33 cellular contexts compared by ENCODE assay signal in the genomic region with DNA sequence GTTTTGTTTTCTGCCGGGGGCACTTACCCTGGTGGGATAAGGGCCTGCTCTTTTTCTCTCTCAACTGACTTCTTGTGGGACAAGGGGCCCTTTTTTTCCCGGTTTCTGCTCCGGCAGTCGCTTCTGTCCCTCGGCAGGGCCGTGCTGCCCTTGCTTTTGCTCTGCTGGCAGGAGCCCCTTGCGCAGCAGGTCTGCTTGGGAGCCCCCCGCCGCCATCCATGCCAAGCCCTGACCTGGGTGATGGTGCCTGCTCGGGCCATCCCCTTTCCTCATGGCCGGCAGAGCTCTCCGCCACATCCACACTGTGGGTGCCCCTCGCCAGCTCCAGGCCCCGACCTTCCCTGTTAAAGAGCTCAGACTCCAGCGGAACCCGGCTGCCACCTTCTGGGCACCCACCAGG.
"Had no signal": no experiment of that assay in that cellular context is flagged by ENCODE, and none has a peak within 500 bp of the region (broad histone marks: within the 10 kb centered on the region; RNA-seq: fewer than 3 reads in every experiment).

No MANE protein-coding gene starts in this region.

- H3K36me3 Mint-ChIP-seq: activated CD4-positive, alpha-beta memory T cell treated with anti-CD3 and anti-CD28 coated beads for 36 hours; activated CD8-positive, alpha-beta memory T cell treated with anti-CD3 and anti-CD28 coated beads, Interleukin-2, amount 10 ng/mL, durations not matched to agents 7 days and 5 days; activated naive CD4-positive, alpha-beta T cell treated with anti-CD3 and anti-CD28 coated beads, Interleukin-2, amount 50 U/mL, for 24 hours; activated naive CD8-positive, alpha-beta T cell treated with anti-CD3 and anti-CD28 coated beads for 36 hours had no signal

- DNase-seq: activated CD4-positive, alpha-beta memory T cell treated with anti-CD3 and anti-CD28 coated beads for 36 hours; activated CD4-positive, alpha-beta T cell treated with anti-CD3 and anti-CD28 coated beads for 36 hours; activated CD4-positive, alpha-beta T cell treated with anti-CD3 and anti-CD28 coated beads, Interleukin-2, amount 10 ng/mL, durations not matched to agents 24 days and 14 days; activated CD4-positive, CD25-positive, alpha-beta regulatory T cell; activated CD4-positive, CD25-positive, alpha-beta regulatory T cell treated with anti-CD3 and anti-CD28 coated beads, Interleukin-2, amount 50 U/mL, for 72 hours; activated CD8-positive, alpha-beta memory T cell treated with anti-CD3 and anti-CD28 coated beads, Interleukin-2, amount 10 ng/mL, durations not matched to agents 7 days and 5 days; activated CD8-positive, alpha-beta memory T cell treated with anti-CD3 and anti-CD28 coated beads, Interleukin-2, amount 50 U/mL, for 4 hours; activated CD8-positive, alpha-beta T cell treated with anti-CD3 and anti-CD28 coated beads, Interleukin-2, amount 10 ng/mL, durations not matched to agents 7 days and 5 days; activated effector memory CD4-positive, alpha-beta T cell treated with anti-CD3 and anti-CD28 coated beads, Interleukin-2, amount 50 U/mL, for 16 hours; activated naive CD4-positive, alpha-beta T cell treated with anti-CD3 and anti-CD28 coated beads for 36 hours; activated naive CD8-positive, alpha-beta T cell treated with anti-CD3 and anti-CD28 coated beads for 36 hours; activated naive CD8-positive, alpha-beta T cell treated with anti-CD3 and anti-CD28 coated beads, Interleukin-2, amount 50 U/mL, for 24 hours; activated T-cell treated with anti-CD3 and anti-CD28 coated beads, Interleukin-2, amount 50 U/mL, for 1 hour; activated T-cell treated with anti-CD3 and anti-CD28 coated beads, Interleukin-2, amount 50 U/mL, for 48 hours; adrenal gland; amygdala; aorta; body of pancreas; central memory CD4-positive, alpha-beta T cell; cerebellar nuclear complex; colonic mucosa; effector CD8-positive, alpha-beta T cell; esophagus squamous epithelium; foreskin melanocyte; T-helper 1 cell; T-helper 17 cell; T1000 had no signal

- H3K27ac ChIP-seq: adrenal gland, body of pancreas, colonic mucosa, epithelial cell of prostate, esophagus squamous epithelium, gastroesophageal sphincter had no signal

- ATAC-seq: activated CD4-positive, alpha-beta T cell treated with anti-CD3 and anti-CD28 coated beads for 36 hours; activated CD8-positive, alpha-beta memory T cell treated with anti-CD3 and anti-CD28 coated beads, Interleukin-2, amount 10 ng/mL, durations not matched to agents 7 days and 5 days; activated CD8-positive, alpha-beta T cell treated with anti-CD3 and anti-CD28 coated beads, Interleukin-2, amount 10 ng/mL, durations not matched to agents 7 days and 5 days; activated naive CD8-positive, alpha-beta T cell treated with anti-CD3 and anti-CD28 coated beads, Interleukin-2, amount 50 U/mL, for 24 hours; body of pancreas; gastroesophageal sphincter; T-helper 17 cell had no signal

- H3K36me3 ChIP-seq: adrenal gland, colonic mucosa, esophagus squamous epithelium, gastroesophageal sphincter had no signal

- H3K9me3 ChIP-seq: adrenal gland, body of pancreas, colonic mucosa, esophagus squamous epithelium, gastroesophageal sphincter had no signal

- H3K27ac Mint-ChIP-seq: activated CD4-positive, alpha-beta memory T cell treated with anti-CD3 and anti-CD28 coated beads for 36 hours; activated CD4-positive, alpha-beta T cell treated with anti-CD3 and anti-CD28 coated beads for 36 hours; activated CD4-positive, alpha-beta T cell treated with anti-CD3 and anti-CD28 coated beads, Interleukin-2, amount 10 ng/mL, durations not matched to agents 24 days and 14 days; activated CD8-positive, alpha-beta memory T cell treated with anti-CD3 and anti-CD28 coated beads, Interleukin-2, amount 10 ng/mL, durations not matched to agents 7 days and 5 days; activated CD8-positive, alpha-beta T cell treated with anti-CD3 and anti-CD28 coated beads, Interleukin-2, amount 10 ng/mL, durations not matched to agents 7 days and 5 days; activated naive CD4-positive, alpha-beta T cell treated with anti-CD3 and anti-CD28 coated beads for 36 hours; activated naive CD4-positive, alpha-beta T cell treated with anti-CD3 and anti-CD28 coated beads, Interleukin-2, amount 50 U/mL, for 24 hours; activated naive CD8-positive, alpha-beta T cell treated with anti-CD3 and anti-CD28 coated beads for 36 hours; activated naive CD8-positive, alpha-beta T cell treated with anti-CD3 and anti-CD28 coated beads, Interleukin-2, amount 50 U/mL, for 24 hours; activated T-helper 1 cell treated with anti-CD3 and anti-CD28 coated beads, Interleukin-12 subunit alpha, Interleukin-12 subunit beta, Interleukin-2, Interleukin-4 antibody, amounts not matched to agents 30 ng/mL and 10 ng/mL and 1 ng/mL, durations not matched to agents 14 hours and 24 hours and 36 hours; activated T-helper 2 cell treated with anti-CD3 and anti-CD28 coated beads, Interferon-gamma antibody, Interleukin-2, Interleukin-4, amounts not matched to agents 10 μg/mL and 5 μg/mL and 100 μg/mL, durations not matched to agents 14 hours and 24 hours and 36 hours; T-helper 17 cell; T-helper 2 cell treated with Interferon-gamma antibody and Interleukin-4, amounts not matched to agents 5 μg/mL and 100 μg/mL, for 36 hours had no signal

- H3K4me3 Mint-ChIP-seq: activated CD4-positive, alpha-beta memory T cell treated with anti-CD3 and anti-CD28 coated beads for 36 hours; activated CD4-positive, alpha-beta T cell treated with anti-CD3 and anti-CD28 coated beads for 36 hours; activated CD4-positive, alpha-beta T cell treated with anti-CD3 and anti-CD28 coated beads, Interleukin-2, amount 10 ng/mL, durations not matched to agents 24 days and 14 days; activated CD8-positive, alpha-beta memory T cell treated with anti-CD3 and anti-CD28 coated beads, Interleukin-2, amount 10 ng/mL, durations not matched to agents 7 days and 5 days; activated CD8-positive, alpha-beta T cell treated with anti-CD3 and anti-CD28 coated beads, Interleukin-2, amount 10 ng/mL, durations not matched to agents 7 days and 5 days; activated naive CD4-positive, alpha-beta T cell treated with anti-CD3 and anti-CD28 coated beads for 36 hours; activated naive CD4-positive, alpha-beta T cell treated with anti-CD3 and anti-CD28 coated beads, Interleukin-2, amount 50 U/mL, for 24 hours; activated naive CD8-positive, alpha-beta T cell treated with anti-CD3 and anti-CD28 coated beads for 36 hours; activated naive CD8-positive, alpha-beta T cell treated with anti-CD3 and anti-CD28 coated beads, Interleukin-2, amount 50 U/mL, for 24 hours; activated T-helper 1 cell treated with anti-CD3 and anti-CD28 coated beads, Interleukin-12 subunit alpha, Interleukin-12 subunit beta, Interleukin-2, Interleukin-4 antibody, amounts not matched to agents 30 ng/mL and 10 ng/mL and 1 ng/mL, durations not matched to agents 14 hours and 24 hours and 36 hours; T-helper 17 cell; T-helper 2 cell treated with Interferon-gamma antibody and Interleukin-4, amounts not matched to agents 5 μg/mL and 100 μg/mL, for 36 hours had no signal

- H3K4me3 ChIP-seq: adrenal gland, body of pancreas, colonic mucosa, esophagus squamous epithelium, gastroesophageal sphincter had no signal

- H3K9me3 Mint-ChIP-seq: activated CD4-positive, alpha-beta memory T cell treated with anti-CD3 and anti-CD28 coated beads for 36 hours; activated CD4-positive, alpha-beta T cell treated with anti-CD3 and anti-CD28 coated beads, Interleukin-2, amount 10 ng/mL, durations not matched to agents 24 days and 14 days; activated naive CD4-positive, alpha-beta T cell treated with anti-CD3 and anti-CD28 coated beads for 36 hours; activated naive CD4-positive, alpha-beta T cell treated with anti-CD3 and anti-CD28 coated beads, Interleukin-2, amount 50 U/mL, for 24 hours; activated naive CD8-positive, alpha-beta T cell treated with anti-CD3 and anti-CD28 coated beads for 36 hours; activated naive CD8-positive, alpha-beta T cell treated with anti-CD3 and anti-CD28 coated beads, Interleukin-2, amount 50 U/mL, for 24 hours; activated T-helper 1 cell treated with anti-CD3 and anti-CD28 coated beads, Interleukin-12 subunit alpha, Interleukin-12 subunit beta, Interleukin-2, Interleukin-4 antibody, amounts not matched to agents 30 ng/mL and 10 ng/mL and 1 ng/mL, durations not matched to agents 14 hours and 24 hours and 36 hours; activated T-helper 2 cell treated with anti-CD3 and anti-CD28 coated beads, Interferon-gamma antibody, Interleukin-2, Interleukin-4, amounts not matched to agents 10 μg/mL and 5 μg/mL and 100 μg/mL, durations not matched to agents 14 hours and 24 hours and 36 hours; T-helper 2 cell treated with Interferon-gamma antibody and Interleukin-4, amounts not matched to agents 5 μg/mL and 100 μg/mL, for 36 hours had no signal

- H3K27me3 ChIP-seq: adrenal gland, body of pancreas, colonic mucosa, gastroesophageal sphincter had no signal

- H3K4me1 ChIP-seq: colonic mucosa had no signal

- H3K4me1 Mint-ChIP-seq: activated CD4-positive, alpha-beta T cell treated with anti-CD3 and anti-CD28 coated beads for 36 hours; activated CD4-positive, alpha-beta T cell treated with anti-CD3 and anti-CD28 coated beads, Interleukin-2, amount 10 ng/mL, durations not matched to agents 24 days and 14 days; activated naive CD4-positive, alpha-beta T cell treated with anti-CD3 and anti-CD28 coated beads, Interleukin-2, amount 50 U/mL, for 24 hours; activated naive CD8-positive, alpha-beta T cell treated with anti-CD3 and anti-CD28 coated beads for 36 hours; activated naive CD8-positive, alpha-beta T cell treated with anti-CD3 and anti-CD28 coated beads, Interleukin-2, amount 50 U/mL, for 24 hours had no signal
